ENCODE assay signal across 8 cellular contexts in genomic region chr18:46917108-46917807, GRCh38. TPM values are rescaled to one million over a fixed set of nuclear protein-coding genes. Genes with fewer than 3 reads are reported as not detected.
DNase-seq lines count a peak whose midpoint lies in the region; ATAC-seq, FAIRE-seq and TF ChIP-seq lines count a peak whose summit lies in the region.

A gene with protein sequence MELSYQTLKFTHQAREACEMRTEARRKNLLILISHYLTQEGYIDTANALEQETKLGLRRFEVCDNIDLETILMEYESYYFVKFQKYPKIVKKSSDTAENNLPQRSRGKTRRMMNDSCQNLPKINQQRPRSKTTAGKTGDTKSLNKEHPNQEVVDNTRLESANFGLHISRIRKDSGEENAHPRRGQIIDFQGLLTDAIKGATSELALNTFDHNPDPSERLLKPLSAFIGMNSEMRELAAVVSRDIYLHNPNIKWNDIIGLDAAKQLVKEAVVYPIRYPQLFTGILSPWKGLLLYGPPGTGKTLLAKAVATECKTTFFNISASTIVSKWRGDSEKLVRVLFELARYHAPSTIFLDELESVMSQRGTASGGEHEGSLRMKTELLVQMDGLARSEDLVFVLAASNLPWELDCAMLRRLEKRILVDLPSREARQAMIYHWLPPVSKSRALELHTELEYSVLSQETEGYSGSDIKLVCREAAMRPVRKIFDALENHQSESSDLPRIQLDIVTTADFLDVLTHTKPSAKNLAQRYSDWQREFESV (plus strand): TSS chr18:46917602. CDS start chr18:46946873, 29,271 bp downstream.
A gene with protein sequence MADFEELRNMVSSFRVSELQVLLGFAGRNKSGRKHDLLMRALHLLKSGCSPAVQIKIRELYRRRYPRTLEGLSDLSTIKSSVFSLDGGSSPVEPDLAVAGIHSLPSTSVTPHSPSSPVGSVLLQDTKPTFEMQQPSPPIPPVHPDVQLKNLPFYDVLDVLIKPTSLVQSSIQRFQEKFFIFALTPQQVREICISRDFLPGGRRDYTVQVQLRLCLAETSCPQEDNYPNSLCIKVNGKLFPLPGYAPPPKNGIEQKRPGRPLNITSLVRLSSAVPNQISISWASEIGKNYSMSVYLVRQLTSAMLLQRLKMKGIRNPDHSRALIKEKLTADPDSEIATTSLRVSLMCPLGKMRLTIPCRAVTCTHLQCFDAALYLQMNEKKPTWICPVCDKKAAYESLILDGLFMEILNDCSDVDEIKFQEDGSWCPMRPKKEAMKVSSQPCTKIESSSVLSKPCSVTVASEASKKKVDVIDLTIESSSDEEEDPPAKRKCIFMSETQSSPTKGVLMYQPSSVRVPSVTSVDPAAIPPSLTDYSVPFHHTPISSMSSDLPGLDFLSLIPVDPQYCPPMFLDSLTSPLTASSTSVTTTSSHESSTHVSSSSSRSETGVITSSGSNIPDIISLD (minus strand): TSS chr18:46917507. CDS start chr18:46917345, 162 bp downstream.

- peak; percentile 91 for TF ChIP-seq POLR2A in Raji (IDR thresholded peaks at IDR 0.05; ENCODE audit: insufficient read depth, low read depth, low read length)

- peak; percentile 89 for ATAC-seq in GM21737 (IDR thresholded peaks at IDR 0.05; ENCODE audit: unreplicated experiment)

- H3K27ac ChIP-seq in KOPT-K1 (ENCODE audit: low read depth, low read length, poor library complexity, severe bottlenecking) (peak within 1 kb of the TSS; percentile 83), neutrophil (peak within 1 kb of the TSS; percentile 13)

- DNase-seq in EH (ENCODE audit: low read depth) (peak; percentile 79), frontal cortex (ENCODE audit: low spot score in 2 of 2) (peak; percentile 92 to 95)
- peak; percentile 16 to 68 (median 46) for DNase-seq in activated naive CD4-positive, alpha-beta T cell (lab: John Stamatoyannopoulos, UW)

- H3K27me3 ChIP-seq in neutrophil, result peaks cover 68% of the 10 kb centered on the region

- H3K4me1 ChIP-seq in neutrophil (ENCODE audit: control insufficient read depth in 1 of 2, insufficient read depth in 1 of 2, low read depth in 1 of 2, low read length in 1 of 2), result peaks cover 12 to 18% of the 10 kb centered on the region in 2 experiments

- FAIRE-seq in frontal cortex (lab: Jason Lieb, UNC), result no peak

- H3K4me3 ChIP-seq in neutrophil (ENCODE audit: low read depth in 1 of 2, low read length in 1 of 2), result peak within 1 kb of the TSS; percentile 50 to 58

- H3K36me3 ChIP-seq in KOPT-K1 (ENCODE audit: insufficient read depth, low read length), result no peaks in the 10 kb centered on the region
- H3K36me3 ChIP-seq in neutrophil, result no peaks in the 10 kb centered on the region

- H3K9me3 ChIP-seq in KOPT-K1 (ENCODE audit: insufficient read depth, low read length, poor library complexity, severe bottlenecking), result no peaks in the 10 kb centered on the region
- no peaks in the 10 kb centered on the region for H3K9me3 ChIP-seq in neutrophil

- TF ChIP-seq CTCF in neutrophil (IDR thresholded peaks at IDR 0.05) (no peak), subcutaneous adipose tissue (IDR thresholded peaks at IDR 0.05; ENCODE audit: low read depth) (no peak)

RNA-seq across cellular contexts. Expression of the first gene that starts in this region (rescaled TPM):
- total RNA-seq in frontal cortex (3.7 TPM), subcutaneous adipose tissue (10 to 100 TPM in 1 of 4 donors, 1 to 10 TPM in 3; 2.6 to 17.2 (median 8.6) TPM)

RNA-seq across cellular contexts. Expression of the second gene that starts in this region (rescaled TPM):
- total RNA-seq in frontal cortex, result 46.1 TPM
- total RNA-seq in subcutaneous adipose tissue, result 10 to 100 TPM; 25.1 to 40.8 (median 29.2) TPM

Comparison
In these comparisons a context has a peak if more than half of its experiments do, and no peak if none do; other contexts are left out.
1. Peak in every context shown above with its lines: DNase-seq, ATAC-seq, H3K4me3 ChIP-seq and H3K27ac ChIP-seq.